Comparison of ENCODE assay signal across 17 cellular contexts in the genomic region with DNA sequence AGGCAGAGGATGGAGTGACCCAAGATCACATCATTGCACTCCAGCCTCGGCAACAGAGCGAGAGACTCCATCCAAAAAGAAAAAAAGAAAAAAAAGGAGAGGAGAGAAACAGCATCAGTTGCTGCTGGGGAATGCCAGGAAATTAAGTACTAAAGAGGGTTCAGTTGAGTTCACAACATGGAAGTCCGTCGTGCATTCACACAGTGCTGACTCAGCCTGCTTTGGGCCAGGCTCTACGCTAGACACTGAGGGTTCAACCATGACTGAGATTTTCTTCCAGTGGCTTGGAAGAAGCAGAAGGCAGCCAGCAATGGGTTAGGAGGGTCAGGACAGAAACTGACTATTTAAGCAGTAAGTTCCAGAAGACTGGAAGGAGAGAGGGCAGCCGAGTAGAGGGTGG.
A peak's percentile ranks its signal among the peaks of the same experiment; 100 is the strongest.
DNase-seq lines count a peak whose midpoint lies in the region; ATAC-seq and TF ChIP-seq lines count a peak whose summit lies in the region.
"Had no signal": no experiment of that assay in that cellular context is flagged by ENCODE, and none has a peak within 500 bp of the region (broad histone marks: within the 10 kb centered on the region; RNA-seq: fewer than 3 reads in every experiment).

No MANE protein-coding gene starts in this region.

- no peak overlapping the region for H3K4me3 Mint-ChIP-seq in T-helper 17 cell
- H3K4me3 Mint-ChIP-seq: activated naive CD8-positive, alpha-beta T cell treated with anti-CD3 and anti-CD28 coated beads for 36 hours; central memory CD8-positive, alpha-beta T cell; stimulated activated effector memory CD8-positive, alpha-beta T cell treated with anti-CD3 and anti-CD28 coated beads, Interleukin-12 subunit alpha, Interleukin-12 subunit beta, amount 100 ng/mL, for 72 hours had no signal

- intact Hi-C loops in adrenal gland (cut with DNase I), result no loop called here
- intact Hi-C loops in esophagus muscularis mucosa (cut with DNase I), result no loop called here

- H3K27me3 ChIP-seq in adrenal gland (no peaks in the 10 kb centered on the region), esophagus muscularis mucosa (no peaks in the 10 kb centered on the region)
- H3K27me3 ChIP-seq: gastroesophageal sphincter, MG63 had no signal

- H3K27me3 Mint-ChIP-seq in T-helper 17 cell, result peaks cover 35% of the 10 kb centered on the region
- H3K27me3 Mint-ChIP-seq: type B pancreatic cell had no signal

- H3K9me3 ChIP-seq in adrenal gland (replicated peaks in 1 of 3), result no peaks in the 10 kb centered on the region
- no peaks in the 10 kb centered on the region for H3K9me3 ChIP-seq in esophagus muscularis mucosa
- no peaks in the 10 kb centered on the region for H3K9me3 ChIP-seq in T-helper 17 cell (ENCODE audit: control insufficient read depth, low read length, poor library complexity, severe bottlenecking)
- H3K9me3 ChIP-seq: gastroesophageal sphincter, MG63 had no signal

- TF ChIP-seq POLR2A in adrenal gland (IDR thresholded peaks at IDR 0.05) (no peak), esophagus muscularis mucosa (IDR thresholded peaks at IDR 0.05; ENCODE audit: low read depth) (no peak)

- WGBS in adrenal gland, 4 donors, result 58 to 74% (median 69%) methylated on average over 6 of the region's 6 CpGs
- WGBS in esophagus muscularis mucosa, result 61% methylated on average over 6 of the region's 6 CpGs

- ATAC-seq in GM21528 (IDR thresholded peaks at IDR 0.05; ENCODE audit: low FRiP score, unreplicated experiment) (no peak), T-helper 17 cell (no peak)
- ATAC-seq: gastroesophageal sphincter, HCT116 had no signal

- H3K27ac Mint-ChIP-seq in T-helper 17 cell, result no peak overlapping the region
- H3K27ac Mint-ChIP-seq: activated naive CD8-positive, alpha-beta T cell treated with anti-CD3 and anti-CD28 coated beads for 36 hours; stimulated activated effector memory CD8-positive, alpha-beta T cell treated with anti-CD3 and anti-CD28 coated beads, Interleukin-12 subunit alpha, Interleukin-12 subunit beta, amount 100 ng/mL, for 72 hours; type B pancreatic cell had no signal

- no peaks in the 10 kb centered on the region for H3K4me1 Mint-ChIP-seq in T-helper 17 cell
- H3K4me1 Mint-ChIP-seq: activated naive CD8-positive, alpha-beta T cell treated with anti-CD3 and anti-CD28 coated beads for 36 hours; central memory CD8-positive, alpha-beta T cell; stimulated activated effector memory CD8-positive, alpha-beta T cell treated with anti-CD3 and anti-CD28 coated beads, Interleukin-12 subunit alpha, Interleukin-12 subunit beta, amount 100 ng/mL, for 72 hours had no signal

- H3K4me1 ChIP-seq in adrenal gland (replicated peaks in 1 of 2) (peaks cover 7 to 59% of the 10 kb centered on the region in 2 donors), esophagus muscularis mucosa (peaks cover 21 to 38% (median 30%) of the 10 kb centered on the region in 4 donors)

- TF ChIP-seq EP300 in esophagus muscularis mucosa (IDR thresholded peaks at IDR 0.05), result no peak

- DNase-seq in adrenal gland (peak in 5 of 7 donors; percentile 35 to 65 (median 38)), esophagus muscularis mucosa (ENCODE audit: extremely low spot score) (peak; percentile 72), midbrain (lab: John Stamatoyannopoulos, UW) (peak; percentile 36), substantia nigra (lab: John Stamatoyannopoulos, UW) (peak in 14 of 49 donors; percentile 14 to 53 (median 34)), T-helper 17 cell (no peak), activated T-cell treated with anti-CD3 and anti-CD28 coated beads for 4 hours (no peak)
- DNase-seq: activated CD4-positive, alpha-beta T cell treated with anti-CD3 and anti-CD28 coated beads, Interleukin-2, amount 50 U/mL, for 1 hour; activated naive CD8-positive, alpha-beta T cell treated with anti-CD3 and anti-CD28 coated beads for 36 hours; MG63; NCI-H1694 treated with DMSO at 0.1 percent for 48 hours; NCI-H345 had no signal

- no peaks in the 10 kb centered on the region for H3K36me3 Mint-ChIP-seq in T-helper 17 cell (ENCODE audit: low read depth)
- H3K36me3 Mint-ChIP-seq: activated naive CD8-positive, alpha-beta T cell treated with anti-CD3 and anti-CD28 coated beads for 36 hours; stimulated activated effector memory CD8-positive, alpha-beta T cell treated with anti-CD3 and anti-CD28 coated beads, Interleukin-12 subunit alpha, Interleukin-12 subunit beta, amount 100 ng/mL, for 72 hours; type B pancreatic cell had no signal

- H3K4me3 ChIP-seq in adrenal gland (no peak overlapping the region), esophagus muscularis mucosa (no peak overlapping the region)
- H3K4me3 ChIP-seq: gastroesophageal sphincter, MG63 had no signal

- H3K27ac ChIP-seq in adrenal gland (peak overlapping the region in 2 of 5 donors; percentile 38 to 48), esophagus muscularis mucosa (replicated peaks in 1 of 4) (peak overlapping the region in 1 of 4 donors; percentile 6), substantia nigra (ENCODE audit: low read depth, low read length, poor library complexity, severe bottlenecking) (peak overlapping the region; percentile 96)
- H3K27ac ChIP-seq: gastroesophageal sphincter had no signal

- H3K36me3 ChIP-seq in adrenal gland (replicated peaks in 1 of 2) (no peaks in the 10 kb centered on the region), esophagus muscularis mucosa (no peaks in the 10 kb centered on the region)
- H3K36me3 ChIP-seq: gastroesophageal sphincter, MG63 had no signal

- no peak for TF ChIP-seq CTCF in adrenal gland (IDR thresholded peaks at IDR 0.05)
- no peak for TF ChIP-seq CTCF in esophagus muscularis mucosa (IDR thresholded peaks at IDR 0.05)

Comparison
In these comparisons a context has a peak if more than half of its experiments do, and no peak if none do; other contexts are left out.
1. DNase-seq: peak in adrenal gland (5 of 7), esophagus muscularis mucosa (single experiment) and midbrain (single experiment); none in T-helper 17 cell (0 of 3) and activated T-cell treated with anti-CD3 and anti-CD28 coated beads for 4 hours (single experiment).